In the genomic region with DNA sequence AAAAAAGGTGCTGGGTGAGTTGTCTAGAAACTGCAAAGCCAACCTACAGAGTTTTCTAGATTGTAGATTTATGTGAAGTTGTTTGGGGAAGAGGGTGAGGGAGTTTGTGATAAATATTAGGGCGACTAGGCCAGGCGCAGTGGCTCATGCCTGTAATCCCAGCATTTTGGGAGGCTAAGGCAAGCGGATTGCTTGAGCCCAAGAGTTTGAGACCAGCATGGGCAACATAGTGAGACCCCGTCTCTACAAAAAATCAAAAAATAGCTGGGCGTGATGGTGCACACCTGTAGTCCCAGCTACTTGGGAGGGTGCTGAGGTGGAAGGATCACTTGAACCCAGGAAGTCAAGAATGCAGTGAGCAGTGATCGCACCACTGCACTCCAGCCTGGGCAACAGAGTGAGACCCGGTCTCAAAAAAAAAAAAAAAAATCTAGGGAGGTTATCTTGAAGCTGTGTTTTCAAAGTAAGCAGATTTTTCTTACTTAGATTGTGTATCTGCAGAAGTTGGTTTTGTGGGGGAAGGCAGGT, we compare ENCODE assay signal across 8 cellular contexts. TPM values are rescaled to one million over a fixed set of nuclear protein-coding genes. Genes with fewer than 3 reads are reported as not detected.
DNase-seq lines count a peak whose midpoint lies in the region; ATAC-seq, FAIRE-seq and TF ChIP-seq lines count a peak whose summit lies in the region.

No MANE protein-coding gene starts in this region.

- H3K36me3 ChIP-seq in GM12878 (ENCODE audit: control insufficient read depth in 2 of 2, insufficient read depth in 2 of 2, low read length in 1 of 2), result no peaks in the 10 kb centered on the region; a peak in 1 of 4 replicates
- H3K36me3 ChIP-seq in lower lobe of right lung, result no peaks in the 10 kb centered on the region
- no peaks in the 10 kb centered on the region for H3K36me3 ChIP-seq in upper lobe of right lung

- H3K27ac ChIP-seq in GM12878 (ENCODE audit: control insufficient read depth, insufficient read depth), result peak overlapping the region; percentile 93
- H3K27ac ChIP-seq in lower lobe of right lung, result peak overlapping the region; percentile 95
- peak overlapping the region; percentile 97 for H3K27ac ChIP-seq in upper lobe of right lung

- intact Hi-C loops in GM12878 (cut with micrococcal nuclease; ENCODE audit: unreplicated experiment), result no loop called here
- intact Hi-C loops in lower lobe of right lung (cut with DNase I), result no loop called here
- intact Hi-C loops in upper lobe of right lung (cut with DNase I), result no loop called here

- 4% methylated on average over 7 of the region's 7 CpGs for WGBS in GM12878 (ENCODE audit: insufficient coverage, insufficient replicate concordance, low lambda C conversion rate, missing lambda C conversion rate)

- TF ChIP-seq POLR2A in GM12878 (IDR thresholded peaks at IDR 0.05; ENCODE audit: low read depth, low read length), result no peak

- peak overlapping the region; percentile 91 for H3K4me3 ChIP-seq in GM12878
- H3K4me3 ChIP-seq in lower lobe of right lung, result peak overlapping the region; percentile 76
- H3K4me3 ChIP-seq in upper lobe of right lung, result peak overlapping the region; percentile 93

- H3K4me1 ChIP-seq in GM12878 (ENCODE audit: control insufficient read depth, insufficient read depth, low read length) (peaks cover 19% of the 10 kb centered on the region), lower lobe of right lung (peaks cover 38% of the 10 kb centered on the region), upper lobe of right lung (peaks cover 20% of the 10 kb centered on the region)

- RAD21 ChIA-PET in GM12878 (lab: Charles Lee; ENCODE audit: unreplicated experiment), result interaction anchor here (1.2 to 2.9 kb wide), 5 partner anchors 14 to 296 kb away, joined by 3 to 30 read pairs (median 8); no protein-coding TSS in a partner anchor

- H3K36me3 Mint-ChIP-seq in activated naive CD4-positive, alpha-beta T cell treated with anti-CD3 and anti-CD28 coated beads, Interleukin-2, amount 10 ng/mL, durations not matched to agents 7 days and 5 days, result peaks cover 48% of the 10 kb centered on the region

- no peaks in the 10 kb centered on the region for H3K27me3 Mint-ChIP-seq in activated naive CD4-positive, alpha-beta T cell treated with anti-CD3 and anti-CD28 coated beads, Interleukin-2, amount 10 ng/mL, durations not matched to agents 7 days and 5 days

- BruUV-seq in GM12878 (replicated peaks; lab: Mats Ljungman, UMichigan), result no TSS peak

- peak overlapping the region; percentile 99 for H3K4me3 Mint-ChIP-seq in activated naive CD4-positive, alpha-beta T cell treated with anti-CD3 and anti-CD28 coated beads, Interleukin-2, amount 10 ng/mL, durations not matched to agents 7 days and 5 days

- SMC1A ChIA-PET in GM12878 (lab: Charles Lee; ENCODE audit: uncharacterized antibody, unreplicated experiment), result interaction anchor here (0.6 to 3.1 kb wide), 9 partner anchors 8 to 239 kb away, joined by 3 to 12 read pairs (median 4); no protein-coding TSS in a partner anchor

- H3K79me2 ChIP-seq in GM12878 (ENCODE audit: control insufficient read depth, insufficient read depth, low read length), result peaks cover 19% of the 10 kb centered on the region

- in situ Hi-C loops in GM12878 (cut with MboI), result no loop called here

- POLR2A ChIA-PET in GM12878 (lab: Charles Lee), result interaction anchor here (0.7 to 1.3 kb wide), 2 partner anchors 15 to 626 kb away, joined by 3 read pairs; no protein-coding TSS in a partner anchor

- peak overlapping the region; percentile 94 for H3K4me2 ChIP-seq in GM12878 (ENCODE audit: control insufficient read depth, insufficient read depth)

- CTCF ChIA-PET in activated naive CD4-positive, alpha-beta T cell treated with anti-CD3 and anti-CD28 coated beads, Interleukin-2, amount 10 ng/mL, durations not matched to agents 7 days and 5 days (lab: Charles Lee), result no interaction called here
- CTCF ChIA-PET in GM12878 (lab: Yijun Ruan, JAX), result interaction anchor here (0.8 to 3.0 kb wide), 6 partner anchors 12 to 101 kb away, joined by 3 to 26 read pairs (median 6); no protein-coding TSS in a partner anchor

- H3K9me3 Mint-ChIP-seq in activated naive CD4-positive, alpha-beta T cell treated with anti-CD3 and anti-CD28 coated beads, Interleukin-2, amount 10 ng/mL, durations not matched to agents 7 days and 5 days, result peaks cover 5% of the 10 kb centered on the region

- peak; percentile 30 for DNase-seq in activated naive CD4-positive, alpha-beta T cell treated with anti-CD3 and anti-CD28 coated beads, Interleukin-2, amount 10 ng/mL, durations not matched to agents 7 days and 5 days
- DNase-seq in activated naive CD4-positive, alpha-beta T cell treated with Interleukin-2 at 50 U/mL for 16 hours, result no peak
- DNase-seq in GM12878 (ENCODE audit: low read depth, low spot score) (no peak), lower lobe of right lung (no peak), upper lobe of right lung (no peak), HCEC 1CT (no peak), DMS114 treated with DMSO at 0.1 percent for 48 hours (lab: John Stamatoyannopoulos, UW; ENCODE audit: unreplicated experiment) (no peak)

- H3K9me3 ChIP-seq in GM12878 (replicated peaks; ENCODE audit: control insufficient read depth, insufficient read depth, low read length) (peaks cover 2% of the 10 kb centered on the region; the same call in 1 of the 3 replicates), lower lobe of right lung (peaks cover 4% of the 10 kb centered on the region), upper lobe of right lung (no peaks in the 10 kb centered on the region)

- H3K4me1 Mint-ChIP-seq in activated naive CD4-positive, alpha-beta T cell treated with anti-CD3 and anti-CD28 coated beads, Interleukin-2, amount 10 ng/mL, durations not matched to agents 7 days and 5 days, result peaks cover 54% of the 10 kb centered on the region

- FAIRE-seq in GM12878 (lab: Jason Lieb, UNC), result no peak

- peak overlapping the region; percentile 88 for H2AFZ ChIP-seq in GM12878 (ENCODE audit: control insufficient read depth, low read depth, low read length)

- TF ChIP-seq RAD21 in GM12878 (IDR thresholded peaks at IDR 0.05; ENCODE audit: insufficient read depth, low read depth, low read length), result no peak

- H3K27me3 ChIP-seq in GM12878 (replicated peaks in 1 of 2; ENCODE audit: control insufficient read depth in 2 of 2, insufficient read depth in 2 of 2, low read length in 1 of 2) (no peaks in the 10 kb centered on the region), lower lobe of right lung (ENCODE audit: low read depth) (no peaks in the 10 kb centered on the region), upper lobe of right lung (no peaks in the 10 kb centered on the region)

- H3K9ac ChIP-seq in GM12878 (ENCODE audit: control insufficient read depth, insufficient read depth, low read length), result peak overlapping the region; percentile 96

- peak; percentile 47 for ATAC-seq in GM12878
- ATAC-seq in lower lobe of right lung, result peak; percentile 11 to 48
- ATAC-seq in upper lobe of right lung, result no peak
- ATAC-seq in GM18861 (IDR thresholded peaks at IDR 0.05; ENCODE audit: unreplicated experiment), result no peak

- peak overlapping the region; percentile 100 for H3K27ac Mint-ChIP-seq in activated naive CD4-positive, alpha-beta T cell treated with anti-CD3 and anti-CD28 coated beads, Interleukin-2, amount 10 ng/mL, durations not matched to agents 7 days and 5 days

- H4K20me1 ChIP-seq in GM12878 (ENCODE audit: control insufficient read depth, insufficient read depth), result no peaks in the 10 kb centered on the region

- TF ChIP-seq CTCF in GM12878 (IDR thresholded peaks at IDR 0.05 in 2 of 3, conservative IDR thresholded peaks at IDR 0.05 in 1 of 3; ENCODE audit: control insufficient read depth in 2 of 3, extremely low read depth in 1 of 3, insufficient read depth in 1 of 3, low read depth in 3 of 3, low read length in 3 of 3), result no peak
- no peak for TF ChIP-seq CTCF in lower lobe of right lung (IDR thresholded peaks at IDR 0.05)
- TF ChIP-seq CTCF in upper lobe of right lung (IDR thresholded peaks at IDR 0.05), result no peak

- no peak for TF ChIP-seq EP300 in GM12878 (IDR thresholded peaks at IDR 0.05; ENCODE audit: borderline replicate concordance in 1 of 2, control insufficient read depth in 1 of 2, low read depth in 2 of 2, low read length in 2 of 2)

RNA-seq across cellular contexts. Expression of a gene that starts 0.8 kb away (rescaled TPM):
- total RNA-seq in GM12878 (2013; cell fraction: nucleolus; rRNA removed), result 5.7 and 5.9 TPM in 2 replicates
- total RNA-seq in GM12878 (2014; rRNA removed) (20.7 and 26.0 TPM in 2 replicates), GM12878 (2014; rRNA removed; fragmentation: Illumina TruSeq; extraction: Trizol) (22.9 and 23.0 TPM in 2 replicates), GM12878 (2021) (16.2 and 16.9 TPM in 2 replicates), lower lobe of right lung (53.8 TPM), upper lobe of right lung (45.6 TPM)
- 4.0 TPM for polyA plus RNA-seq in GM12878 (2011; ENCODE audit: low read depth)
- polyA plus RNA-seq in GM12878 (2011; rRNA removed) (10.4 and 13.7 TPM in 2 replicates), GM12878 (2014; fragmentation: Illumina TruSeq; extraction: Trizol) (13.2 and 15.9 TPM in 2 replicates), GM12878 (2014; fragmentation: Nextera tagmentation; extraction: Ambion mirVana) (1 to 10 TPM; 4.3 to 6.7 TPM), GM12878 (2014; rRNA removed) (7.3 and 8.2 TPM in 2 replicates), GM12878 (2016; fragmentation: Nextera tagmentation; extraction: Ambion mirVana) (1 to 10 TPM; 5.7 to 6.4 TPM)
- polyA plus RNA-seq in GM12878 (2011; cell fraction: cytosol; rRNA removed), result 6.3 and 7.1 TPM in 2 replicates
- polyA plus RNA-seq in GM12878 (2011; cell fraction: nucleus; rRNA removed), result 3.8 TPM in 2 replicates
- 4.3 and 5.8 TPM in 2 replicates for polyA plus RNA-seq in GM12878 (2012)
- polyA minus RNA-seq in GM12878 (2011; rRNA and poly(A)+ RNA removed), result 21.0 and 22.7 TPM in 2 replicates
- 9.1 and 10.6 TPM in 2 replicates for polyA minus RNA-seq in GM12878 (2011; cell fraction: cytosol; rRNA and poly(A)+ RNA removed)
- polyA minus RNA-seq in GM12878 (2011; cell fraction: nucleus; rRNA and poly(A)+ RNA removed), result 4.7 and 5.6 TPM in 2 replicates

RNA-seq across cellular contexts. Expression of a gene that starts 32.0 kb away (rescaled TPM):
- total RNA-seq in GM12878 (2013; cell fraction: nucleolus; rRNA removed), result not detected in 2 replicates
- total RNA-seq in GM12878 (2014; rRNA removed), result 0.16 and 0.23 TPM in 2 replicates
- total RNA-seq in GM12878 (2014; rRNA removed; fragmentation: Illumina TruSeq; extraction: Trizol), result 0.31 TPM in 1 of 2 replicates, not detected in the other
- 0.41 TPM in 1 of 2 replicates, not detected in the other for total RNA-seq in GM12878 (2021)
- polyA plus RNA-seq in GM12878 (2011; ENCODE audit: low read depth), result not detected
- 0.19 and 0.33 TPM in 2 replicates for polyA plus RNA-seq in GM12878 (2011; rRNA removed)
- polyA plus RNA-seq in GM12878 (2011; cell fraction: cytosol; rRNA removed), result 0.18 and 0.48 TPM in 2 replicates
- 0.31 TPM in 1 of 2 replicates, not detected in the other for polyA plus RNA-seq in GM12878 (2011; cell fraction: nucleus; rRNA removed)
- polyA plus RNA-seq in GM12878 (2012), result not detected in 2 replicates
- polyA plus RNA-seq in GM12878 (2014; fragmentation: Illumina TruSeq; extraction: Trizol), result 0.15 TPM in 1 of 2 replicates, not detected in the other
- under 1 TPM in 1 of 2 experiments, not detected in 1; 0.09 TPM for polyA plus RNA-seq in GM12878 (2014; fragmentation: Nextera tagmentation; extraction: Ambion mirVana)
- 0.18 and 0.24 TPM in 2 replicates for polyA plus RNA-seq in GM12878 (2014; rRNA removed)
- not detected for polyA plus RNA-seq in GM12878 (2016; fragmentation: Nextera tagmentation; extraction: Ambion mirVana)
- polyA minus RNA-seq in GM12878 (2011; rRNA and poly(A)+ RNA removed), result not detected in 2 replicates
- not detected in 2 replicates for polyA minus RNA-seq in GM12878 (2011; cell fraction: cytosol; rRNA and poly(A)+ RNA removed)
- not detected in 2 replicates for polyA minus RNA-seq in GM12878 (2011; cell fraction: nucleus; rRNA and poly(A)+ RNA removed)
- 0.86 TPM for total RNA-seq in lower lobe of right lung
- total RNA-seq in upper lobe of right lung, result 2.2 TPM

Comparison
In these comparisons a context has a peak if more than half of its experiments do, and no peak if none do; other contexts are left out.
1. ATAC-seq: peak in GM12878 (single experiment) and lower lobe of right lung (2 of 2); none in upper lobe of right lung (single experiment) and GM18861 (single experiment).
2. Peak in every context shown above with its lines, with median percentiles within 50 percentile points of each other: H3K27ac ChIP-seq and H3K4me3 ChIP-seq.